Comparison of ENCODE assay signal across 7 cellular contexts in the genomic region with DNA sequence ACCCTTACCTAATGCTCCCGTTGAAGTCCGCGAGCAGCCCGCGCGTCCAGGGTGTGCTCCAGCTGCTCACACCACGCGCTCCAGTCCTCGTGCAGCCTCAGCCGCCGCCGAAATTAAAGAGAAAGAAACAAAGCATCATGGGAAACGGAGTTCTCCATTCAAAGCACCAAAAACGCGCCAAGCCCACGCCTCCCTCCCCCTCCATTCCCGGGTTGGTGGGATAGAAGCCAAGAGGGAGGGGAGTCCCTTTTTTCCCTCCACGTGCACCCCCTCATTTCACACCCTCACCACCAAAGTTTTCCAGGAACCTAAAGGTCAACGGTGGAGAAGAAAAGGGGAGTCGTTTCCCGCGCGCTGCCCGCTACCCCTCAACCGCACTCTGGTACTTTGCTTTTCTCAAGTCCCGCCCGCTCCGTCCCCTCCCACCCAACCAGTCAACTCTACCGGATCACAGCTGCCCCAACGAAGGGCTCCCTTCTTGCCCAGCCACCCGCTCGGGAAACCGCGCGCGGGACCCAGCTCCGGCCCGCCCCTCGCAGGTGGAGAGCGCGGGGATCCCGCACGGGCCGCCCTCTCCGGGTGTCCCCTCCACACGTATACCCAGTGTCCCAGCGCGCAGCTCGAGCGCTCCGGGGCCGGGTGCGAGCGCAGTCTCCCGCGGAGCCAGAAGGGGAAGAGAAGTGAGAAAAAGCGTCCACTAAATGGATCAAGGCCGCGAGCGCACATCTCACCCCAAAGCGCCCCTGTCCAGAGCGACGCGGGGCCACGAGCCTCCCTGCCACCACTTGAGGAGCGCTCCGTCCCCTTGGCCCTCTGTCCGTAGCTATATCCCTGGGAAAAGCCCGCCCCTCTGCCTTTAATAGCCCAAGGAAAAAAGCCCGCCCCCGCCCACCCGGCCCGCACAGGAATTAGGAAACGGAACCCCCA.
DNase-seq lines count a peak whose midpoint lies in the region; ATAC-seq and TF ChIP-seq lines count a peak whose summit lies in the region.

No MANE protein-coding gene starts in this region.

- peak overlapping the region; percentile 59 for H3K27ac Mint-ChIP-seq in activated T-cell treated with anti-CD3 and anti-CD28 coated beads, Interleukin-2, amount 50 U/mL, for 72 hours
- H3K27ac Mint-ChIP-seq in osteocyte (ENCODE audit: unreplicated experiment) = no peak overlapping the region

- peaks cover 10% of the 10 kb centered on the region for H3K27me3 ChIP-seq in Loucy (ENCODE audit: insufficient read depth, low read length, poor library complexity, severe bottlenecking)

- peak overlapping the region; percentile 93 to 97 for H3K4me3 Mint-ChIP-seq in activated T-cell treated with anti-CD3 and anti-CD28 coated beads, Interleukin-2, amount 50 U/mL, for 72 hours
- H3K4me3 Mint-ChIP-seq in osteocyte (ENCODE audit: unreplicated experiment) = peak overlapping the region; percentile 80

- H3K36me3 Mint-ChIP-seq in activated T-cell treated with anti-CD3 and anti-CD28 coated beads, Interleukin-2, amount 50 U/mL, for 72 hours (ENCODE audit: insufficient read depth in 2 of 2) = peaks cover 8 to 12% of the 10 kb centered on the region in 2 donors
- no peaks in the 10 kb centered on the region for H3K36me3 Mint-ChIP-seq in osteocyte (ENCODE audit: unreplicated experiment)

- H4K20me1 ChIP-seq in Loucy (ENCODE audit: insufficient read depth, low read length, poor library complexity, severe bottlenecking) = no peaks in the 10 kb centered on the region

- peak overlapping the region; percentile 81 for H3K4me3 ChIP-seq in Loucy (ENCODE audit: low read length, poor library complexity, severe bottlenecking)

- H3K9me3 Mint-ChIP-seq in activated T-cell treated with anti-CD3 and anti-CD28 coated beads, Interleukin-2, amount 50 U/mL, for 72 hours = no peaks in the 10 kb centered on the region
- no peaks in the 10 kb centered on the region for H3K9me3 Mint-ChIP-seq in osteocyte (ENCODE audit: unreplicated experiment)

- ATAC-seq in GM19395 (IDR thresholded peaks at IDR 0.05; ENCODE audit: unreplicated experiment) = peak; percentile 42
- peak; percentile 67 to 72 for ATAC-seq in activated T-cell treated with anti-CD3 and anti-CD28 coated beads, Interleukin-2, amount 50 U/mL, for 72 hours (replicated peaks in 1 of 2)

- peak overlapping the region; percentile 83 for H3K4me2 ChIP-seq in Loucy (ENCODE audit: low read depth, low read length, poor library complexity, severe bottlenecking)

- H3K9me3 ChIP-seq in Loucy (ENCODE audit: insufficient read depth, low read depth, low read length) = no peaks in the 10 kb centered on the region

- H3K36me3 ChIP-seq in Loucy (ENCODE audit: insufficient read depth, low read length) = no peaks in the 10 kb centered on the region

- TF ChIP-seq CTCF in Loucy (conservative IDR thresholded peaks at IDR 0.05; ENCODE audit: low read length) (no peak), osteocyte (IDR thresholded peaks at IDR 0.05) (no peak)

- H3K27me3 Mint-ChIP-seq in activated T-cell treated with anti-CD3 and anti-CD28 coated beads, Interleukin-2, amount 50 U/mL, for 72 hours (ENCODE audit: low read depth) = peaks cover 40% of the 10 kb centered on the region
- H3K27me3 Mint-ChIP-seq in osteocyte (ENCODE audit: unreplicated experiment) = peaks cover 43% of the 10 kb centered on the region

- in situ Hi-C loops in KBM-7 (cut with MboI; ENCODE audit: low pct_unique_long_range_greater_than_20kb, low sequenced_read_pairs) = no loop called here

- H3K79me2 ChIP-seq in Loucy (ENCODE audit: insufficient read depth, low read length) = peaks cover 12% of the 10 kb centered on the region

- peak; percentile 40 to 51 for DNase-seq in activated T-cell treated with anti-CD3 and anti-CD28 coated beads, Interleukin-2, amount 50 U/mL, for 72 hours
- DNase-seq in globus pallidus (ENCODE audit: low spot score) = peak; percentile 26
- no peak for DNase-seq in osteocyte (ENCODE audit: extremely low spot score, unreplicated experiment)
- DNase-seq in KBM-7 = no peak
- no peak for DNase-seq in NOMO-1 (lab: John Stamatoyannopoulos, UW; ENCODE audit: unreplicated experiment in 2 of 2)

- peaks cover 27% of the 10 kb centered on the region for H3K4me1 Mint-ChIP-seq in activated T-cell treated with anti-CD3 and anti-CD28 coated beads, Interleukin-2, amount 50 U/mL, for 72 hours (ENCODE audit: low read depth)
- peaks cover 16% of the 10 kb centered on the region for H3K4me1 Mint-ChIP-seq in osteocyte (ENCODE audit: unreplicated experiment)

- H3K9me2 ChIP-seq in Loucy (replicated peaks; ENCODE audit: low read depth, low read length) = no peaks in the 10 kb centered on the region

- H3K4me1 ChIP-seq in Loucy (ENCODE audit: insufficient read depth, low read length, poor library complexity, severe bottlenecking) = peaks cover 5% of the 10 kb centered on the region

- no peaks in the 10 kb centered on the region for H3F3A ChIP-seq in Loucy (ENCODE audit: low read depth)

- peak overlapping the region; percentile 93 for H2AFZ ChIP-seq in Loucy (ENCODE audit: low read length)

- peak overlapping the region; percentile 72 for H3K9ac ChIP-seq in Loucy (ENCODE audit: low read depth, low read length, poor library complexity, severe bottlenecking)

Comparison
In these comparisons a context has a peak if more than half of its experiments do, and no peak if none do; other contexts are left out.
1. DNase-seq: peak in activated T-cell treated with anti-CD3 and anti-CD28 coated beads, Interleukin-2, amount 50 U/mL, for 72 hours (2 of 2) and globus pallidus (single experiment); none in osteocyte (single experiment), KBM-7 (single experiment) and NOMO-1 (0 of 2).